Comparison of ENCODE assay signal across 31 cellular contexts in the genomic region with DNA sequence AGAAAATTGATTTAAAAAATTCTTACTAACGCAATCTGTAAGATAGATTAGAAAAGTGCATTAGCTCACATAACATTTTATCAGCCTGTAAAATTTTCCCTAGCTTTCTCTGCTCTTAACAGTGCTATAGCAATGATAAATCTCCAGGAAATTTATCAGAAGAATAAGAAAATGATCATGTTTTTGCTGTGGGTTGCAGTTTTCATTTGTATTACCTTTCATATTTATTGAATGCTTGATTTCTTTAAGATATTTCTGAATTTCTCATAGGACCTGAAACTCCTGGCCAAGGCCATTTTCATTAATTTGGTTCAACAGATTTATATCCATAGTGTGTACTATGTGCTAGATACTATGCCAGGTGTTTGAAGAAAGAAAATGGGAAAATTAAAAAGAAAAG.
A peak's percentile ranks its signal among the peaks of the same experiment; 100 is the strongest.
DNase-seq lines count a peak whose midpoint lies in the region; ATAC-seq and TF ChIP-seq lines count a peak whose summit lies in the region.
"Had no signal": no experiment of that assay in that cellular context is flagged by ENCODE, and none has a peak within 500 bp of the region (broad histone marks: within the 10 kb centered on the region; RNA-seq: fewer than 3 reads in every experiment).

No MANE protein-coding gene starts in this region.

- no peaks in the 10 kb centered on the region for H3K79me1 ChIP-seq in IMR-90 (ENCODE audit: low read depth in 1 of 2, low read length in 2 of 2)

- H2BK20ac ChIP-seq in IMR-90 (ENCODE audit: low read depth, low read length), result no peak overlapping the region

- in situ Hi-C loops in IMR-90 (cut with MboI; ENCODE audit: low sequenced_read_pairs), result no loop called here

- H3K36me3 Mint-ChIP-seq in activated CD8-positive, alpha-beta memory T cell treated with anti-CD3 and anti-CD28 coated beads, Interleukin-2, amount 10 ng/mL, durations not matched to agents 7 days and 5 days, result no peaks in the 10 kb centered on the region
- H3K36me3 Mint-ChIP-seq: CD14-positive monocyte; CD4-positive, CD25-positive, alpha-beta regulatory T cell; CD8-positive, alpha-beta T cell had no signal

- H3K23ac ChIP-seq in IMR-90 (ENCODE audit: low read depth, low read length), result no peak overlapping the region

- no peaks in the 10 kb centered on the region for H3K9me3 ChIP-seq in IMR-90 (ENCODE audit: control insufficient read depth, insufficient read depth, low read length)
- H3K9me3 ChIP-seq in smooth muscle cell (replicated peaks; ENCODE audit: low read depth), result no peaks in the 10 kb centered on the region
- H3K9me3 ChIP-seq: A549, BE2C, Caco-2 had no signal

- H3K18ac ChIP-seq in IMR-90 (ENCODE audit: low read depth, low read length), result no peak overlapping the region

- H3K27ac Mint-ChIP-seq in activated CD8-positive, alpha-beta memory T cell treated with anti-CD3 and anti-CD28 coated beads, Interleukin-2, amount 10 ng/mL, durations not matched to agents 7 days and 5 days, result no peak overlapping the region
- H3K27ac Mint-ChIP-seq: B cell; CD14-positive monocyte; CD4-positive, alpha-beta memory T cell; CD4-positive, alpha-beta T cell; CD4-positive, CD25-positive, alpha-beta regulatory T cell; CD8-positive, alpha-beta memory T cell; CD8-positive, alpha-beta T cell had no signal

- no peak overlapping the region for H2AFZ ChIP-seq in IMR-90 (replicated peaks; ENCODE audit: low read length, poor library complexity)
- no peak overlapping the region for H2AFZ ChIP-seq in smooth muscle cell (ENCODE audit: low read depth)

- no peak overlapping the region for H2BK5ac ChIP-seq in IMR-90 (ENCODE audit: low read depth, low read length, poor library complexity, severe bottlenecking)

- no peak overlapping the region for H2AK9ac ChIP-seq in IMR-90 (replicated peaks; ENCODE audit: low read depth, low read length, poor library complexity)

- no peaks in the 10 kb centered on the region for H3K9me1 ChIP-seq in IMR-90 (ENCODE audit: insufficient read depth, low read length)

- H3K4me3 Mint-ChIP-seq in activated CD8-positive, alpha-beta memory T cell treated with anti-CD3 and anti-CD28 coated beads, Interleukin-2, amount 10 ng/mL, durations not matched to agents 7 days and 5 days, result no peak overlapping the region
- H3K4me3 Mint-ChIP-seq: B cell; CD14-positive monocyte; CD4-positive, alpha-beta memory T cell; CD4-positive, alpha-beta T cell; CD4-positive, CD25-positive, alpha-beta regulatory T cell; CD8-positive, alpha-beta memory T cell; CD8-positive, alpha-beta T cell had no signal

- CTCF ChIA-PET in IMR-90 (lab: Yijun Ruan, JAX), result interaction anchor here (1.2 to 1.3 kb wide), 2 partner anchors 10 to 32 kb away, joined by 4 to 5 read pairs; no protein-coding TSS in a partner anchor
- CTCF ChIA-PET in activated CD8-positive, alpha-beta memory T cell treated with anti-CD3 and anti-CD28 coated beads, Interleukin-2, amount 10 ng/mL, durations not matched to agents 7 days and 5 days (lab: Charles Lee), result no interaction called here

- no peak for TF ChIP-seq RAD21 in IMR-90 (IDR thresholded peaks at IDR 0.05; ENCODE audit: low read length)

- no peaks in the 10 kb centered on the region for H3K9me3 Mint-ChIP-seq in activated CD8-positive, alpha-beta memory T cell treated with anti-CD3 and anti-CD28 coated beads, Interleukin-2, amount 10 ng/mL, durations not matched to agents 7 days and 5 days (ENCODE audit: low read depth)
- H3K9me3 Mint-ChIP-seq: CD4-positive, alpha-beta T cell; CD8-positive, alpha-beta T cell had no signal

- no peak overlapping the region for H2BK15ac ChIP-seq in IMR-90 (ENCODE audit: low read depth, low read length)

- H3K4me2 ChIP-seq in IMR-90 (ENCODE audit: low read depth, low read length), result no peak overlapping the region
- peak overlapping the region; percentile 67 for H3K4me2 ChIP-seq in smooth muscle cell
- H3K4me2 ChIP-seq: A549, BLaER1 had no signal

- H3K27ac ChIP-seq in IMR-90 (ENCODE audit: insufficient read depth, low read length) (no peak overlapping the region), smooth muscle cell (ENCODE audit: low read depth) (peak overlapping the region; percentile 8)
- H3K27ac ChIP-seq: 22Rv1; A549; BLaER1; BLaER1 treated with 17β-estradiol and CSF1 and Interleukin-3, amounts not matched to agents 10 nM and 100 nM; C4-2B had no signal

- no peak overlapping the region for H4K91ac ChIP-seq in IMR-90 (ENCODE audit: insufficient read depth, low read depth, low read length)

- H4K20me1 ChIP-seq in IMR-90 (ENCODE audit: insufficient read depth, low read length) (no peaks in the 10 kb centered on the region), smooth muscle cell (ENCODE audit: low read depth) (no peaks in the 10 kb centered on the region)
- H4K20me1 ChIP-seq: BLaER1; BLaER1 treated with 17β-estradiol and CSF1 and Interleukin-3, amounts not matched to agents 10 nM and 100 nM had no signal

- no peaks in the 10 kb centered on the region for H3F3A ChIP-seq in smooth muscle cell (ENCODE audit: low read depth)

- H3K4me1 ChIP-seq in IMR-90 (ENCODE audit: control insufficient read depth, insufficient read depth, low read length), result no peaks in the 10 kb centered on the region
- peaks cover 6% of the 10 kb centered on the region for H3K4me1 ChIP-seq in smooth muscle cell (ENCODE audit: low read depth)
- H3K4me1 ChIP-seq: A549, BE2C, BLaER1, Caco-2 had no signal

- H3K9ac ChIP-seq in IMR-90 (ENCODE audit: low read depth, low read length), result no peak overlapping the region
- H3K9ac ChIP-seq in smooth muscle cell (ENCODE audit: low read depth), result no peak overlapping the region
- H3K9ac ChIP-seq: BLaER1; BLaER1 treated with 17β-estradiol and CSF1 and Interleukin-3, amounts not matched to agents 10 nM and 100 nM had no signal

- no CpG with 5 or more reads among the region's 1 CpG for WGBS in IMR-90 (ENCODE audit: extremely low coverage in 2 of 2, insufficient read length in 1 of 2), 2 experiments
- 44% methylated on average over 1 of the region's 1 CpG for WGBS in smooth muscle cell (ENCODE audit: low lambda C conversion rate)

- H4K8ac ChIP-seq in IMR-90 (ENCODE audit: low read depth in 2 of 2, low read length in 2 of 2), result no peak overlapping the region

- H3K27me3 ChIP-seq in IMR-90 (ENCODE audit: control insufficient read depth, insufficient read depth, low read length), result no peaks in the 10 kb centered on the region
- no peaks in the 10 kb centered on the region for H3K27me3 ChIP-seq in smooth muscle cell (ENCODE audit: low read depth)
- H3K27me3 ChIP-seq: BE2C; BLaER1; BLaER1 treated with 17β-estradiol and CSF1 and Interleukin-3, amounts not matched to agents 10 nM and 100 nM had no signal

- no peak overlapping the region for H3K56ac ChIP-seq in IMR-90 (ENCODE audit: extremely low read depth, insufficient read depth, low read length)

- H3K4ac ChIP-seq in IMR-90 (ENCODE audit: low read depth, low read length), result no peak overlapping the region

- BruUV-seq in IMR-90 (replicated peaks; lab: Mats Ljungman, UMichigan), result no TSS peak

- no peak for ATAC-seq in IMR-90 (ENCODE audit: low read depth)
- no peak for ATAC-seq in activated CD8-positive, alpha-beta memory T cell treated with anti-CD3 and anti-CD28 coated beads, Interleukin-2, amount 10 ng/mL, durations not matched to agents 7 days and 5 days
- ATAC-seq: A549; CD8-positive, alpha-beta T cell had no signal

- H2AK5ac ChIP-seq in IMR-90 (ENCODE audit: low read depth, low read length), result no peak overlapping the region

- DNase-seq in IMR-90 (no peak), smooth muscle cell (lab: John Stamatoyannopoulos, UW; ENCODE audit: unreplicated experiment) (no peak), retina (no peak)
- DNase-seq in activated CD8-positive, alpha-beta memory T cell treated with anti-CD3 and anti-CD28 coated beads, Interleukin-2, amount 10 ng/mL, durations not matched to agents 7 days and 5 days, result no peak
- DNase-seq: 8988T; ACHN; AML-193; BE2C; C1 segment of cervical spinal cord; Caco-2; Calu3; CD4-positive, alpha-beta memory T cell; CD4-positive, alpha-beta T cell; CD4-positive, CD25-positive, alpha-beta regulatory T cell; CD8-positive, alpha-beta memory T cell; CD8-positive, alpha-beta T cell; COR-L47; DMS 273 treated with DMSO at 0.1 percent for 48 hours; DMS153; DMS53; DMS79; DMS79 treated with DMSO at 0.1 percent for 48 hours; DND-41; EL had no signal

- H3K79me2 ChIP-seq in smooth muscle cell (ENCODE audit: low read depth), result no peaks in the 10 kb centered on the region

- H3K14ac ChIP-seq in IMR-90 (replicated peaks; ENCODE audit: low read depth, low read length), result no peak overlapping the region

- dilution Hi-C loops in IMR-90 (cut with HindIII; ENCODE audit: low sequenced_read_pairs, unreplicated experiment), result no loop called here

- peaks cover 15% of the 10 kb centered on the region for H3K27me3 Mint-ChIP-seq in activated CD8-positive, alpha-beta memory T cell treated with anti-CD3 and anti-CD28 coated beads, Interleukin-2, amount 10 ng/mL, durations not matched to agents 7 days and 5 days

- H3K36me3 ChIP-seq in IMR-90 (ENCODE audit: control insufficient read depth, insufficient read depth, low read length) (no peaks in the 10 kb centered on the region), smooth muscle cell (ENCODE audit: low read depth) (no peaks in the 10 kb centered on the region)
- H3K36me3 ChIP-seq: BE2C; BLaER1; BLaER1 treated with 17β-estradiol and CSF1 and Interleukin-3, amounts not matched to agents 10 nM and 100 nM had no signal

- no peak for TF ChIP-seq POLR2A in IMR-90 (IDR thresholded peaks at IDR 0.05; ENCODE audit: low read depth, low read length)

- intact Hi-C loops in IMR-90 (cut with micrococcal nuclease), result loop anchor here (1.0 kb wide), 1 partner anchor 39 kb away; no protein-coding TSS in a partner anchor

- POLR2A ChIA-PET in IMR-90 (lab: Charles Lee; ENCODE audit: unreplicated experiment), result no interaction called here

- H2BK120ac ChIP-seq in IMR-90 (ENCODE audit: low read depth, low read length), result no peak overlapping the region

- H3K4me3 ChIP-seq in IMR-90 (ENCODE audit: insufficient read depth, low read depth, low read length) (no peak overlapping the region), smooth muscle cell (no peak overlapping the region)
- H3K4me3 ChIP-seq: A549; BLaER1; BLaER1 treated with 17β-estradiol and CSF1 and Interleukin-3, amounts not matched to agents 10 nM and 100 nM had no signal

- no peak overlapping the region for H4K5ac ChIP-seq in IMR-90 (ENCODE audit: low read depth, low read length)

- TF ChIP-seq CTCF in IMR-90 (conservative IDR thresholded peaks at IDR 0.05; ENCODE audit: low read depth, low read length) (no peak), smooth muscle cell (IDR thresholded peaks at IDR 0.05; ENCODE audit: borderline replicate concordance, insufficient read depth, poor library complexity, severe bottlenecking) (no peak)

- no peaks in the 10 kb centered on the region for H3K4me1 Mint-ChIP-seq in activated CD8-positive, alpha-beta memory T cell treated with anti-CD3 and anti-CD28 coated beads, Interleukin-2, amount 10 ng/mL, durations not matched to agents 7 days and 5 days
- H3K4me1 Mint-ChIP-seq: B cell; CD14-positive monocyte; CD4-positive, alpha-beta memory T cell; CD4-positive, CD25-positive, alpha-beta regulatory T cell; CD8-positive, alpha-beta memory T cell had no signal

TF ChIP-seq in IMR-90, 13 proteins besides CTCF, POLR2A, EP300 and RAD21 (continues in another document):
- TF ChIP-seq MAFK (IDR thresholded peaks at IDR 0.05; ENCODE audit: low read depth, low read length) (peak; percentile 54), SMC3 (IDR thresholded peaks at IDR 0.05; ENCODE audit: low read depth, low read length) (no peak), RCOR1 (IDR thresholded peaks at IDR 0.05; ENCODE audit: insufficient replicate concordance, low read length) (no peak)
